Comparison of ENCODE assay signal across 2 cellular contexts in genomic region chr17:50948711-50949110, GRCh38.
TF ChIP-seq lines count a peak whose summit lies in the region.

No MANE protein-coding gene starts in this region.

TF ChIP-seq in HCT116, 20 proteins besides CTCF, POLR2A, EP300 and RAD21:
- TF ChIP-seq CEBPB (IDR thresholded peaks at IDR 0.05; ENCODE audit: low read depth) (no peak), SIN3A (IDR thresholded peaks at IDR 0.05; ENCODE audit: low read depth) (no peak), FOSL1 (IDR thresholded peaks at IDR 0.05; ENCODE audit: low read depth) (no peak), REST (IDR thresholded peaks at IDR 0.05; ENCODE audit: low read depth) (no peak), JUND (IDR thresholded peaks at IDR 0.05) (no peak), TCF7L2 (IDR thresholded peaks at IDR 0.05; ENCODE audit: borderline replicate concordance, extremely low read depth, insufficient read depth, insufficient read length) (no peak), MAX (IDR thresholded peaks at IDR 0.05) (no peak), EZH2phosphoT487 (IDR thresholded peaks at IDR 0.05; ENCODE audit: borderline replicate concordance) (no peak), ELF1 (IDR thresholded peaks at IDR 0.05; ENCODE audit: borderline replicate concordance, low read depth) (no peak), EZH2 (IDR thresholded peaks at IDR 0.05) (no peak), EGR1 (IDR thresholded peaks at IDR 0.05; ENCODE audit: low read depth) (no peak), ZNF274 (IDR thresholded peaks at IDR 0.05; ENCODE audit: low read depth, low read length) (no peak), SP1 (IDR thresholded peaks at IDR 0.05; ENCODE audit: low read depth) (no peak)
TF ChIP-seq in HCT116: peak in this region for 0.

TF ChIP-seq in K562, 482 proteins besides CTCF, POLR2A, EP300 and RAD21:
- TF ChIP-seq BDP1 (IDR thresholded peaks at IDR 0.05; ENCODE audit: insufficient read depth, insufficient read length), result no peak
- TF ChIP-seq ZNF3 (CRISPR knock-in tag; IDR thresholded peaks at IDR 0.05), result no peak
- TF ChIP-seq ATF3 (IDR thresholded peaks at IDR 0.05), result no peak
- no peak for TF ChIP-seq ATF3 (CRISPR knock-in tag; conservative IDR thresholded peaks at IDR 0.05)
- no peak for TF ChIP-seq TSHZ1 (CRISPR knock-in tag; IDR thresholded peaks at IDR 0.05)
- TF ChIP-seq DIDO1 (tag; IDR thresholded peaks at IDR 0.05; ENCODE audit: low read depth), result no peak
- TF ChIP-seq ZNF263 (CRISPR knock-in tag; IDR thresholded peaks at IDR 0.05; ENCODE audit: borderline replicate concordance), result no peak
- TF ChIP-seq NCOA4 (IDR thresholded peaks at IDR 0.05; ENCODE audit: partially characterized antibody), result no peak
